In genomic region chr5:154937718-154938466, GRCh38 we compare ENCODE assay signal across 8 cellular contexts. TPM values are rescaled to one million over a fixed set of nuclear protein-coding genes. Genes with fewer than 3 reads are reported as not detected.
A peak's percentile ranks its signal among the peaks of the same experiment; 100 is the strongest.
DNase-seq lines count a peak whose midpoint lies in the region; ATAC-seq and TF ChIP-seq lines count a peak whose summit lies in the region.

A gene with protein sequence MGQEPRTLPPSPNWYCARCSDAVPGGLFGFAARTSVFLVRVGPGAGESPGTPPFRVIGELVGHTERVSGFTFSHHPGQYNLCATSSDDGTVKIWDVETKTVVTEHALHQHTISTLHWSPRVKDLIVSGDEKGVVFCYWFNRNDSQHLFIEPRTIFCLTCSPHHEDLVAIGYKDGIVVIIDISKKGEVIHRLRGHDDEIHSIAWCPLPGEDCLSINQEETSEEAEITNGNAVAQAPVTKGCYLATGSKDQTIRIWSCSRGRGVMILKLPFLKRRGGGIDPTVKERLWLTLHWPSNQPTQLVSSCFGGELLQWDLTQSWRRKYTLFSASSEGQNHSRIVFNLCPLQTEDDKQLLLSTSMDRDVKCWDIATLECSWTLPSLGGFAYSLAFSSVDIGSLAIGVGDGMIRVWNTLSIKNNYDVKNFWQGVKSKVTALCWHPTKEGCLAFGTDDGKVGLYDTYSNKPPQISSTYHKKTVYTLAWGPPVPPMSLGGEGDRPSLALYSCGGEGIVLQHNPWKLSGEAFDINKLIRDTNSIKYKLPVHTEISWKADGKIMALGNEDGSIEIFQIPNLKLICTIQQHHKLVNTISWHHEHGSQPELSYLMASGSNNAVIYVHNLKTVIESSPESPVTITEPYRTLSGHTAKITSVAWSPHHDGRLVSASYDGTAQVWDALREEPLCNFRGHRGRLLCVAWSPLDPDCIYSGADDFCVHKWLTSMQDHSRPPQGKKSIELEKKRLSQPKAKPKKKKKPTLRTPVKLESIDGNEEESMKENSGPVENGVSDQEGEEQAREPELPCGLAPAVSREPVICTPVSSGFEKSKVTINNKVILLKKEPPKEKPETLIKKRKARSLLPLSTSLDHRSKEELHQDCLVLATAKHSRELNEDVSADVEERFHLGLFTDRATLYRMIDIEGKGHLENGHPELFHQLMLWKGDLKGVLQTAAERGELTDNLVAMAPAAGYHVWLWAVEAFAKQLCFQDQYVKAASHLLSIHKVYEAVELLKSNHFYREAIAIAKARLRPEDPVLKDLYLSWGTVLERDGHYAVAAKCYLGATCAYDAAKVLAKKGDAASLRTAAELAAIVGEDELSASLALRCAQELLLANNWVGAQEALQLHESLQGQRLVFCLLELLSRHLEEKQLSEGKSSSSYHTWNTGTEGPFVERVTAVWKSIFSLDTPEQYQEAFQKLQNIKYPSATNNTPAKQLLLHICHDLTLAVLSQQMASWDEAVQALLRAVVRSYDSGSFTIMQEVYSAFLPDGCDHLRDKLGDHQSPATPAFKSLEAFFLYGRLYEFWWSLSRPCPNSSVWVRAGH (N-terminal part only) (minus strand): TSS chr5:154938211. CDS start chr5:154938133, 78 bp downstream.

- H3K4me2 ChIP-seq in BLaER1 = peak within 1 kb of the TSS; percentile 95

- H3K9me3 ChIP-seq in BLaER1 (no peaks in the 10 kb centered on the region), liver (ENCODE audit: control insufficient read depth in 4 of 4, low read length in 3 of 4) (no peaks in the 10 kb centered on the region)

- DNase-seq in GM19238 (ENCODE audit: insufficient read length, low spot score) (peak; percentile 76), NCI-H526 treated with DMSO at 0.1 percent for 48 hours (lab: John Stamatoyannopoulos, UW) (peak; percentile 72), dermis microvascular lymphatic vessel endothelial cell (ENCODE audit: low read depth in 2 of 2) (peak; percentile 73 to 91)
- peak; percentile 75 to 78 for DNase-seq in activated CD4-positive, alpha-beta T cell treated with anti-CD3 and anti-CD28 coated beads, Interleukin-2, amount 50 U/mL, for 4 hours
- DNase-seq in stimulated activated CD4-positive, alpha-beta T cell treated with anti-CD3 and anti-CD28 coated beads, Interleukin-4, amount 100 ng/mL, for 24 hours = peak; percentile 86

- H3K36me3 ChIP-seq in BLaER1 (peaks cover 32% of the 10 kb centered on the region), liver (ENCODE audit: control insufficient read depth in 4 of 4, insufficient read depth in 3 of 4, low read depth in 1 of 4, low read length in 3 of 4) (peaks cover 0 to 10% (median 0%) of the 10 kb centered on the region in 4 donors)

- ATAC-seq in HG03439 (IDR thresholded peaks at IDR 0.05; ENCODE audit: unreplicated experiment) = peak; percentile 81

- H3K9ac ChIP-seq in BLaER1 = peak within 1 kb of the TSS; percentile 92
- H3K9ac ChIP-seq in liver (ENCODE audit: low read depth in 1 of 2, low read length in 2 of 2) = peak within 1 kb of the TSS; percentile 30 to 57

- TF ChIP-seq CTCF in liver (IDR thresholded peaks at IDR 0.05; ENCODE audit: low read depth, low read length, missing input control) = no peak

- under 1% methylated on average over 61 of the region's 61 CpGs for WGBS in liver

- H3K27me3 ChIP-seq in BLaER1 (no peaks in the 10 kb centered on the region), liver (ENCODE audit: control insufficient read depth in 4 of 4, insufficient read depth in 4 of 4, low read length in 3 of 4) (no peaks in the 10 kb centered on the region)

- TF ChIP-seq RAD21 in liver (IDR thresholded peaks at IDR 0.05) = peak in 1 of 2 donors; percentile 10

- H3K27ac ChIP-seq in BLaER1 = peak within 1 kb of the TSS; percentile 82
- H3K27ac ChIP-seq in liver (ENCODE audit: low read depth in 1 of 2, low read length in 2 of 2) = peak within 1 kb of the TSS; percentile 53 to 70

- H4K20me1 ChIP-seq in BLaER1 = peaks cover 21% of the 10 kb centered on the region

- H3K4me1 ChIP-seq in BLaER1 (peaks cover 52% of the 10 kb centered on the region), liver (ENCODE audit: control insufficient read depth in 4 of 4, insufficient read depth in 4 of 4, low read length in 3 of 4) (peaks cover 5 to 43% (median 37%) of the 10 kb centered on the region in 4 donors)

- H3K4me3 ChIP-seq in BLaER1 = peak within 1 kb of the TSS; percentile 92
- H3K4me3 ChIP-seq in liver (ENCODE audit: low read depth in 1 of 3, low read length in 3 of 3) = peak within 1 kb of the TSS; percentile 79 to 98 (median 88)

TF ChIP-seq in liver, 16 proteins besides CTCF, POLR2A, EP300 and RAD21:
- TF ChIP-seq EGR1 (IDR thresholded peaks at IDR 0.05; ENCODE audit: low read depth in 2 of 2) (no peak), HNF4G (IDR thresholded peaks at IDR 0.05) (no peak), YY1 (IDR thresholded peaks at IDR 0.05) (peak; percentile 88), RXRA (IDR thresholded peaks at IDR 0.05) (peak; percentile 22 to 54), FOXA1 (IDR thresholded peaks at IDR 0.05) (peak; percentile 6), JUND (IDR thresholded peaks at IDR 0.05) (no peak), GABPA (IDR thresholded peaks at IDR 0.05 in 1 of 2, conservative IDR thresholded peaks at IDR 0.05 in 1 of 2) (peak in 1 of 2 donors; percentile 57), MAX (IDR thresholded peaks at IDR 0.05) (peak; percentile 62), FOXA2 (IDR thresholded peaks at IDR 0.05) (no peak), SP1 (IDR thresholded peaks at IDR 0.05) (peak; percentile 63), ZBTB33 (IDR thresholded peaks at IDR 0.05) (peak; percentile 84), NR2F2 (IDR thresholded peaks at IDR 0.05) (no peak), HNF4A (conservative IDR thresholded peaks at IDR 0.05) (no peak), TAF1 (conservative IDR thresholded peaks at IDR 0.05) (no peak)
- TF ChIP-seq, protein P1, sequence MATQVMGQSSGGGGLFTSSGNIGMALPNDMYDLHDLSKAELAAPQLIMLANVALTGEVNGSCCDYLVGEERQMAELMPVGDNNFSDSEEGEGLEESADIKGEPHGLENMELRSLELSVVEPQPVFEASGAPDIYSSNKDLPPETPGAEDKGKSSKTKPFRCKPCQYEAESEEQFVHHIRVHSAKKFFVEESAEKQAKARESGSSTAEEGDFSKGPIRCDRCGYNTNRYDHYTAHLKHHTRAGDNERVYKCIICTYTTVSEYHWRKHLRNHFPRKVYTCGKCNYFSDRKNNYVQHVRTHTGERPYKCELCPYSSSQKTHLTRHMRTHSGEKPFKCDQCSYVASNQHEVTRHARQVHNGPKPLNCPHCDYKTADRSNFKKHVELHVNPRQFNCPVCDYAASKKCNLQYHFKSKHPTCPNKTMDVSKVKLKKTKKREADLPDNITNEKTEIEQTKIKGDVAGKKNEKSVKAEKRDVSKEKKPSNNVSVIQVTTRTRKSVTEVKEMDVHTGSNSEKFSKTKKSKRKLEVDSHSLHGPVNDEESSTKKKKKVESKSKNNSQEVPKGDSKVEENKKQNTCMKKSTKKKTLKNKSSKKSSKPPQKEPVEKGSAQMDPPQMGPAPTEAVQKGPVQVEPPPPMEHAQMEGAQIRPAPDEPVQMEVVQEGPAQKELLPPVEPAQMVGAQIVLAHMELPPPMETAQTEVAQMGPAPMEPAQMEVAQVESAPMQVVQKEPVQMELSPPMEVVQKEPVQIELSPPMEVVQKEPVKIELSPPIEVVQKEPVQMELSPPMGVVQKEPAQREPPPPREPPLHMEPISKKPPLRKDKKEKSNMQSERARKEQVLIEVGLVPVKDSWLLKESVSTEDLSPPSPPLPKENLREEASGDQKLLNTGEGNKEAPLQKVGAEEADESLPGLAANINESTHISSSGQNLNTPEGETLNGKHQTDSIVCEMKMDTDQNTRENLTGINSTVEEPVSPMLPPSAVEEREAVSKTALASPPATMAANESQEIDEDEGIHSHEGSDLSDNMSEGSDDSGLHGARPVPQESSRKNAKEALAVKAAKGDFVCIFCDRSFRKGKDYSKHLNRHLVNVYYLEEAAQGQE (IDR thresholded peaks at IDR 0.05) = peak; percentile 71
- TF ChIP-seq, protein P2, sequence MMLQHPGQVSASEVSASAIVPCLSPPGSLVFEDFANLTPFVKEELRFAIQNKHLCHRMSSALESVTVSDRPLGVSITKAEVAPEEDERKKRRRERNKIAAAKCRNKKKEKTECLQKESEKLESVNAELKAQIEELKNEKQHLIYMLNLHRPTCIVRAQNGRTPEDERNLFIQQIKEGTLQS (IDR thresholded peaks at IDR 0.05) = no peak

RNA-seq across cellular contexts. Expression of the gene that starts here (rescaled TPM):
- total RNA-seq in dermis microvascular lymphatic vessel endothelial cell (12.2 and 15.6 TPM in 2 replicates), liver (10 to 100 TPM in 1 of 2 donors, 1 to 10 TPM in 1; 8.7 to 10.3 TPM)
- polyA plus RNA-seq in liver = 1 to 10 TPM; 3.0 to 3.6 TPM

Comparison
In these comparisons a context has a peak if more than half of its experiments do, and no peak if none do; other contexts are left out.
1. Peak in every context shown above with its lines: DNase-seq, ATAC-seq, H3K4me3 ChIP-seq and H3K27ac ChIP-seq.